17 cellular contexts compared by ENCODE assay signal in the genomic region with DNA sequence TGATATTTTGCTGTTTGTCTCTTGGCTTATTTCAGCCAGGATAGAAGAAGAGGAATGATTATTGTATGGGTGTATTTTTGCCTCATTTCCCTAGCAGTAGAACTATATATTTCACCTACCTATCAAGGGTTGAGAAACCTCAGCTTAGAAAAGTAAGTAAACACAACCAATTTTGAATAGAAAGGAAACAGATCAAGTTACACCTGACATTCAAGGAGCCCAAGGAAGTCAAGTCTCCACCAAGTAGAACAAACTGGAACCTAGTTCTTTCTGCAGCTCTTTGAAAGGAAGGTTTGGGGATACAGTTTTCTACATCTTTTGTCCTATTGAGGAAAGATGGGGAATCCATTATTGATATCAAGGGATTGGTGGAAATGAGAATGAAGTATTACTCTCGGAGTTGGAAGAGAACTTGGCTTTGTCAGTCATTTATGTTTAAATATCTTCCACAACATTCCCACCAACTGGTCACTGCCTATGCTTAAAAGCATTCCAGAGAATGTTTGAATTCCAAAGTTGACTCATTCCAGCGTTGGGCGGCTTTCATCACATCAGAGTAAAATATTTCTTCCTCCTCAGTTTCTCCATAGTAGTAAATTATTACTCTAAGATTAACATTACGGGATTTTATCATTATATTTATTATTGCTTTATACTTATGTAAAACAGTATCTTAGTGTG.
A peak's percentile ranks its signal among the peaks of the same experiment; 100 is the strongest.
DNase-seq lines count a peak whose midpoint lies in the region; ATAC-seq, FAIRE-seq and TF ChIP-seq lines count a peak whose summit lies in the region.
"Had no signal": no experiment of that assay in that cellular context is flagged by ENCODE, and none has a peak within 500 bp of the region (broad histone marks: within the 10 kb centered on the region; RNA-seq: fewer than 3 reads in every experiment).

No MANE protein-coding gene starts in this region.

- DNase-seq in Calu3 = peak; percentile 11
- no peak for DNase-seq in chondrocyte (ENCODE audit: low spot score)
- peak; percentile 46 for DNase-seq in myocyte (ENCODE audit: low read depth)
- DNase-seq in frontal cortex (ENCODE audit: low spot score in 2 of 2) = no peak
- no peak for DNase-seq in stimulated activated naive B cell treated with anti-CD40 and anti-IgM and Interleukin-4, amounts not matched to agents 10 μg/mL and 1 μg/mL and 100 μg/mL, for 72 hours
- no peak for DNase-seq in SHP77 treated with DMSO at 0.1 percent for 48 hours (lab: John Stamatoyannopoulos, UW)
- DNase-seq: activated CD4-positive, alpha-beta T cell treated with anti-CD3 and anti-CD28 coated beads, Interleukin-2, amount 10 ng/mL, durations not matched to agents 24 days and 14 days; GF-D8; OCI-M1; stimulated activated CD4-positive, alpha-beta T cell treated with anti-CD3 and anti-CD28 coated beads, Interleukin-4, amount 100 ng/mL, for 1 hour; T-helper 17 cell had no signal

- intact Hi-C loops in Calu3 (cut with micrococcal nuclease; ENCODE audit: unreplicated experiment) = no loop called here

- peak overlapping the region; percentile 62; the same call in 1 of the 2 replicates for H3K27ac ChIP-seq in HUES64 (ENCODE audit: low read depth, low read length)
- H3K27ac ChIP-seq: prostate gland had no signal

- H3K27me3 Mint-ChIP-seq in Calu3 (ENCODE audit: unreplicated experiment) (no peaks in the 10 kb centered on the region), chondrocyte (ENCODE audit: low read depth) (no peaks in the 10 kb centered on the region)
- no peaks in the 10 kb centered on the region for H3K27me3 Mint-ChIP-seq in stimulated activated naive B cell treated with anti-CD40 and anti-IgM and Interleukin-4, amounts not matched to agents 10 μg/mL and 1 μg/mL and 100 μg/mL, for 72 hours
- H3K27me3 Mint-ChIP-seq: activated CD4-positive, alpha-beta T cell treated with anti-CD3 and anti-CD28 coated beads, Interleukin-2, amount 10 ng/mL, durations not matched to agents 24 days and 14 days; stimulated activated naive CD8-positive, alpha-beta T cell treated with anti-CD3 and anti-CD28 coated beads, Interleukin-15, Interleukin-2, amounts not matched to agents 100 ng/mL and 50 ng/mL, for 24 hours; T-helper 17 cell had no signal

- no TSS peak for BruUV-seq in Calu3 (replicated peaks; lab: Mats Ljungman, UMichigan)

- H3K4me3 Mint-ChIP-seq in Calu3 (ENCODE audit: low read depth, unreplicated experiment) (no peak overlapping the region), chondrocyte (ENCODE audit: unreplicated experiment) (no peak overlapping the region)
- H3K4me3 Mint-ChIP-seq in stimulated activated naive B cell treated with anti-CD40 and anti-IgM and Interleukin-4, amounts not matched to agents 10 μg/mL and 1 μg/mL and 100 μg/mL, for 72 hours = no peak overlapping the region
- H3K4me3 Mint-ChIP-seq: activated CD4-positive, alpha-beta T cell treated with anti-CD3 and anti-CD28 coated beads, Interleukin-2, amount 10 ng/mL, durations not matched to agents 24 days and 14 days; activated T-helper 1 cell treated with anti-CD3 and anti-CD28 coated beads, Interleukin-12 subunit alpha, Interleukin-12 subunit beta, Interleukin-2, Interleukin-4 antibody, amounts not matched to agents 30 ng/mL and 10 ng/mL and 1 ng/mL, durations not matched to agents 14 hours and 24 hours and 36 hours; stimulated activated naive CD8-positive, alpha-beta T cell treated with anti-CD3 and anti-CD28 coated beads, Interleukin-15, Interleukin-2, amounts not matched to agents 100 ng/mL and 50 ng/mL, for 24 hours; T-helper 17 cell had no signal

- no peaks in the 10 kb centered on the region for H3K9me3 Mint-ChIP-seq in Calu3 (ENCODE audit: low read depth, unreplicated experiment)
- H3K9me3 Mint-ChIP-seq in chondrocyte (ENCODE audit: low read depth) = no peaks in the 10 kb centered on the region
- no peaks in the 10 kb centered on the region for H3K9me3 Mint-ChIP-seq in stimulated activated naive B cell treated with anti-CD40 and anti-IgM and Interleukin-4, amounts not matched to agents 10 μg/mL and 1 μg/mL and 100 μg/mL, for 72 hours
- H3K9me3 Mint-ChIP-seq: activated CD4-positive, alpha-beta T cell treated with anti-CD3 and anti-CD28 coated beads, Interleukin-2, amount 10 ng/mL, durations not matched to agents 24 days and 14 days; activated T-helper 1 cell treated with anti-CD3 and anti-CD28 coated beads, Interleukin-12 subunit alpha, Interleukin-12 subunit beta, Interleukin-2, Interleukin-4 antibody, amounts not matched to agents 30 ng/mL and 10 ng/mL and 1 ng/mL, durations not matched to agents 14 hours and 24 hours and 36 hours; stimulated activated naive CD8-positive, alpha-beta T cell treated with anti-CD3 and anti-CD28 coated beads, Interleukin-15, Interleukin-2, amounts not matched to agents 100 ng/mL and 50 ng/mL, for 24 hours had no signal

- WGBS in HUES64 = no CpG with 5 or more reads among the region's 4 CpGs

- CTCF ChIA-PET in Calu3 (lab: Charles Lee) = no interaction called here

- H3K4me1 Mint-ChIP-seq in Calu3 (ENCODE audit: low read depth, unreplicated experiment) (peaks cover 15% of the 10 kb centered on the region), chondrocyte (ENCODE audit: low read depth) (peaks cover 24% of the 10 kb centered on the region)
- H3K4me1 Mint-ChIP-seq in stimulated activated naive B cell treated with anti-CD40 and anti-IgM and Interleukin-4, amounts not matched to agents 10 μg/mL and 1 μg/mL and 100 μg/mL, for 72 hours = no peaks in the 10 kb centered on the region
- H3K4me1 Mint-ChIP-seq: activated CD4-positive, alpha-beta T cell treated with anti-CD3 and anti-CD28 coated beads, Interleukin-2, amount 10 ng/mL, durations not matched to agents 24 days and 14 days; T-helper 17 cell had no signal

- no peaks in the 10 kb centered on the region for H3K9me3 ChIP-seq in HUES64 (ENCODE audit: insufficient read depth, low read depth, low read length)
- H3K9me3 ChIP-seq: prostate gland had no signal

- ATAC-seq in stimulated activated naive B cell treated with anti-CD40 and anti-IgM and Interleukin-4, amounts not matched to agents 10 μg/mL and 1 μg/mL and 100 μg/mL, for 72 hours (replicated peaks) = no peak
- ATAC-seq in HG03045 (IDR thresholded peaks at IDR 0.05; ENCODE audit: unreplicated experiment) = no peak
- ATAC-seq: T-helper 17 cell had no signal

- H3K9ac ChIP-seq in HUES64 (ENCODE audit: low read depth, low read length) = no peak overlapping the region

- H3K36me3 Mint-ChIP-seq in Calu3 (ENCODE audit: insufficient read depth, unreplicated experiment) (no peaks in the 10 kb centered on the region), chondrocyte (ENCODE audit: low read depth) (no peaks in the 10 kb centered on the region)
- no peaks in the 10 kb centered on the region for H3K36me3 Mint-ChIP-seq in stimulated activated naive B cell treated with anti-CD40 and anti-IgM and Interleukin-4, amounts not matched to agents 10 μg/mL and 1 μg/mL and 100 μg/mL, for 72 hours

- TF ChIP-seq CTCF in Calu3 (IDR thresholded peaks at IDR 0.05; ENCODE audit: unreplicated experiment) (no peak), chondrocyte (IDR thresholded peaks at IDR 0.05) (no peak)

- H3K4me1 ChIP-seq in HUES64 (ENCODE audit: insufficient read depth, low read length) = peaks cover 7% of the 10 kb centered on the region; the same call in 1 of the 2 replicates
- H3K4me1 ChIP-seq: prostate gland had no signal

- no peak for FAIRE-seq in frontal cortex (lab: Jason Lieb, UNC)
- FAIRE-seq: endothelial cell of umbilical vein had no signal

- H3K4me3 ChIP-seq in HUES64 (ENCODE audit: low read length) = no peak overlapping the region
- H3K4me3 ChIP-seq: prostate gland had no signal

- no peaks in the 10 kb centered on the region for H3K27me3 ChIP-seq in HUES64 (ENCODE audit: insufficient read depth, low read length)

- H3K27ac Mint-ChIP-seq in Calu3 (ENCODE audit: unreplicated experiment) (no peak overlapping the region), chondrocyte (ENCODE audit: unreplicated experiment) (peak overlapping the region; percentile 64)
- no peak overlapping the region for H3K27ac Mint-ChIP-seq in stimulated activated naive B cell treated with anti-CD40 and anti-IgM and Interleukin-4, amounts not matched to agents 10 μg/mL and 1 μg/mL and 100 μg/mL, for 72 hours
- H3K27ac Mint-ChIP-seq: activated CD4-positive, alpha-beta T cell treated with anti-CD3 and anti-CD28 coated beads, Interleukin-2, amount 10 ng/mL, durations not matched to agents 24 days and 14 days; activated T-helper 1 cell treated with anti-CD3 and anti-CD28 coated beads, Interleukin-12 subunit alpha, Interleukin-12 subunit beta, Interleukin-2, Interleukin-4 antibody, amounts not matched to agents 30 ng/mL and 10 ng/mL and 1 ng/mL, durations not matched to agents 14 hours and 24 hours and 36 hours; stimulated activated naive CD8-positive, alpha-beta T cell treated with anti-CD3 and anti-CD28 coated beads, Interleukin-15, Interleukin-2, amounts not matched to agents 100 ng/mL and 50 ng/mL, for 24 hours; T-helper 17 cell had no signal

- H3K36me3 ChIP-seq in HUES64 (ENCODE audit: insufficient read depth, low read length) = no peaks in the 10 kb centered on the region
- H3K36me3 ChIP-seq: prostate gland had no signal

Comparison
In these comparisons a context has a peak if more than half of its experiments do, and no peak if none do; other contexts are left out.
1. DNase-seq: peak in Calu3 (single experiment) and myocyte (single experiment); none in chondrocyte (single experiment), frontal cortex (0 of 2), stimulated activated naive B cell treated with anti-CD40 and anti-IgM and Interleukin-4, amounts not matched to agents 10 μg/mL and 1 μg/mL and 100 μg/mL, for 72 hours (single experiment) and SHP77 treated with DMSO at 0.1 percent for 48 hours (single experiment).